ENCODE assay signal across 18 cellular contexts in the genomic region with DNA sequence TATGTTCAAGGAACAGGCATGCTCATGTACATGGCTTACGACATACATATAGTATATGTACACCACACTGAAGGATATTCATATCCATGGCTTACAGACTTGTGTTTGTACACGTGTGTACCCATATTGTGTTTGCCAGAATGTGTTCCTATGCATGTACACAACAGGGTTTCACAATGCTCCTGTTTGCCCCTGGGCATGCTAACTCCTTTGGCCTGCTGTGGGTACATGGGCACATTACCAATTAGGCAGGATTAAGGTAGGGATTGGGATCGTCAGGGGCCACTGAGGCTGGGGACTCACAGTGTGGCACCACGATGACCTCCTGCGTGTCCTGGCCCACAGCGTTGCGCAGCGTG. TPM values are rescaled to one million over a fixed set of nuclear protein-coding genes. Genes with fewer than 3 reads are reported as not detected.
DNase-seq lines count a peak whose midpoint lies in the region; ATAC-seq and TF ChIP-seq lines count a peak whose summit lies in the region.
"Had no signal": no experiment of that assay in that cellular context is flagged by ENCODE, and none has a peak within 500 bp of the region (broad histone marks: within the 10 kb centered on the region; RNA-seq: fewer than 3 reads in every experiment).

No MANE protein-coding gene starts in this region.

- peaks cover 15% of the 10 kb centered on the region for H3F3A ChIP-seq in smooth muscle cell (ENCODE audit: low read depth)

- TF ChIP-seq CTCF in LNCaP clone FGC (IDR thresholded peaks at IDR 0.05; ENCODE audit: control insufficient read depth, extremely low read depth, insufficient read depth) (no peak), lower lobe of right lung (IDR thresholded peaks at IDR 0.05) (no peak), smooth muscle cell (IDR thresholded peaks at IDR 0.05; ENCODE audit: borderline replicate concordance, insufficient read depth, poor library complexity, severe bottlenecking) (no peak), GM10248 (IDR thresholded peaks at IDR 0.05; ENCODE audit: control extremely low read depth, extremely low read depth, low read depth, missing control alignments) (no peak)

- no peaks in the 10 kb centered on the region for H3K9me3 ChIP-seq in lower lobe of right lung
- H3K9me3 ChIP-seq in smooth muscle cell (replicated peaks; ENCODE audit: low read depth) = no peaks in the 10 kb centered on the region
- H3K9me3 ChIP-seq: SK-N-SH had no signal

- H3K27me3 ChIP-seq in lower lobe of right lung (ENCODE audit: low read depth) (no peaks in the 10 kb centered on the region), smooth muscle cell (ENCODE audit: low read depth) (no peaks in the 10 kb centered on the region)
- H3K27me3 ChIP-seq: cardiac muscle cell had no signal

- H3K4me3 ChIP-seq in LNCaP clone FGC (ENCODE audit: low read depth, low read length) (peak overlapping the region; percentile 19), lower lobe of right lung (peak overlapping the region; percentile 17), smooth muscle cell (no peak overlapping the region)
- H3K4me3 ChIP-seq: cardiac muscle cell, GM23338 had no signal

- intact Hi-C loops in lower lobe of right lung (cut with DNase I) = no loop called here

- no peak overlapping the region for H2AFZ ChIP-seq in smooth muscle cell (ENCODE audit: low read depth)
- H2AFZ ChIP-seq: GM23338 had no signal

- no peak overlapping the region for H3K4me2 ChIP-seq in smooth muscle cell
- H3K4me2 ChIP-seq: GM23338, SK-N-SH had no signal

- 91% methylated on average over 8 of the region's 8 CpGs for WGBS in smooth muscle cell (ENCODE audit: low lambda C conversion rate)

- H3K4me1 ChIP-seq in lower lobe of right lung = peaks cover 23% of the 10 kb centered on the region
- no peaks in the 10 kb centered on the region for H3K4me1 ChIP-seq in smooth muscle cell (ENCODE audit: low read depth)

- DNase-seq in LNCaP clone FGC (ENCODE audit: low read depth) (no peak), lower lobe of right lung (no peak), smooth muscle cell (lab: John Stamatoyannopoulos, UW; ENCODE audit: unreplicated experiment) (no peak), GM10248 (ENCODE audit: extremely low spot score) (no peak), DMS79 treated with DMSO at 0.1 percent for 48 hours (lab: John Stamatoyannopoulos, UW) (no peak)
- DNase-seq in effector CD8-positive, alpha-beta T cell (lab: John Stamatoyannopoulos, UW) = no peak
- DNase-seq: KG1, NCI-H446 treated with DMSO at 0.1 percent for 48 hours had no signal

- ATAC-seq in lower lobe of right lung (no peak), GM19395 (IDR thresholded peaks at IDR 0.05; ENCODE audit: unreplicated experiment) (no peak)

- POLR2A ChIA-PET in GM10248 (lab: Yijun Ruan, JAX) = no interaction called here

- CTCF ChIA-PET in GM10248 (lab: Yijun Ruan, JAX) = interaction anchor here (0.7 to 2.8 kb wide), 11 partner anchors 9 to 222 kb away, joined by 3 to 19 read pairs (median 3); no protein-coding TSS in a partner anchor

- H3K36me3 ChIP-seq in lower lobe of right lung (peaks cover 59% of the 10 kb centered on the region), smooth muscle cell (ENCODE audit: low read depth) (no peaks in the 10 kb centered on the region)
- H3K36me3 ChIP-seq: cardiac muscle cell had no signal

- H3K27ac ChIP-seq in cingulate gyrus (ENCODE audit: low read depth, low read length) = peak overlapping the region; percentile 34
- H3K27ac ChIP-seq in lower lobe of right lung = no peak overlapping the region
- peak overlapping the region; percentile 7 for H3K27ac ChIP-seq in smooth muscle cell (ENCODE audit: low read depth)
- H3K27ac ChIP-seq: cardiac muscle cell had no signal

- H3K9ac ChIP-seq in smooth muscle cell (ENCODE audit: low read depth) = no peak overlapping the region
- H3K9ac ChIP-seq: SK-N-SH had no signal

- peaks cover 10% of the 10 kb centered on the region for H3K79me2 ChIP-seq in smooth muscle cell (ENCODE audit: low read depth)

- peaks cover 11% of the 10 kb centered on the region for H4K20me1 ChIP-seq in smooth muscle cell (ENCODE audit: low read depth)

RNA-seq across cellular contexts. Expression of gene PDGFRB, which starts 26.2 kb away (rescaled TPM):
- total RNA-seq in lower lobe of right lung = 89.3 TPM
- 362 and 370 TPM in 2 replicates for total RNA-seq in smooth muscle cell
- 390 and 522 TPM in 2 replicates for polyA plus RNA-seq in smooth muscle cell

RNA-seq across cellular contexts. Expression of gene CDX1, which starts 37.1 kb away (rescaled TPM):
- total RNA-seq in lower lobe of right lung = not detected
- total RNA-seq in smooth muscle cell = 1.4 and 3.9 TPM in 2 replicates
- 5.0 and 8.5 TPM in 2 replicates for polyA plus RNA-seq in smooth muscle cell
- total RNA-seq: activated CD4-positive, alpha-beta memory T cell treated with anti-CD3 and anti-CD28 coated beads for 36 hours; cardiac muscle cell; dermis microvascular lymphatic vessel endothelial cell; GM23338; natural killer cell; pulmonary artery endothelial cell; subcutaneous adipose tissue had no signal
- polyA plus RNA-seq: GM23338 had no signal

RNA-seq across cellular contexts. Expression of gene CSF1R, which starts 43.1 kb away (rescaled TPM):
- total RNA-seq in lower lobe of right lung (78.2 TPM), smooth muscle cell (3.9 and 6.2 TPM in 2 replicates)
- polyA plus RNA-seq in smooth muscle cell = 2.2 and 12.9 TPM in 2 replicates
- total RNA-seq: cardiac muscle cell, dermis microvascular lymphatic vessel endothelial cell, GM23338, pulmonary artery endothelial cell had no signal

Comparison
In these comparisons a context has a peak if more than half of its experiments do, and no peak if none do; other contexts are left out.
1. RNA of gene CSF1R, which starts 43.1 kb away (total RNA-seq): 78.2 TPM in lower lobe of right lung (single experiment); 3.9 to 6.2 TPM in smooth muscle cell; every median in the first group is over 10 times any median in the second.